10 cellular contexts compared by ENCODE assay signal in the genomic region with DNA sequence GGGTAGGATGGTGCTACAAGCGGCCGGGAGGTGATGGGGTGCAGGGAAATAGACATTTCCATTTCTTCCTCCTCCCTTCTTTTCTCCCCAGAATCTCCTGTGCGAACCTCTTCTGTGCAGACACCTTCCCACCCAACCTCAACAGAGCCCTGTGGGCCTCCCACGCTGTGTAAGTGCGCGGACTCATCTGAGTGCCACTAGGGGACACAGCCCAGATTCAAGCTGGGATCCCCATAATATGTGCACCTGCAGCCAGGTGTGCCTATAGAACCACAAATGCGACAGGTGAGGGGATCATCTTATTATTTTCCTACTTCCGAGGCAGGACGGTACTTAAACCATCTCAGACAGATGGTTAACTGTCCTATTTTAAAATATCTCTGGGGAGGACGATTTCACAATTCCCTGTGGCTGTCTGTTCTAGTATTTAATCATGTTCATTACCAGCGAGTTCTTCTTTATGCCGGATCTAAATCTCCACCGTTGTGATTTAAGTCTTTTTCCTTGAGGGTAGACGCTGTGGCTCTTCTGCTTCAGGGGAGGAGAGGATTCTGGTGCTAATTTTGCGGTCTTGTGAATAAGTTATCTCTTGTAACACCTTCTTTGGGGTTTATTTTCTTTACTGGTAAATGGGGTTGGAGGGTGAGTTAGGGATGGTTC. TPM values are rescaled to one million over a fixed set of nuclear protein-coding genes. Genes with fewer than 3 reads are reported as not detected.
A peak's percentile ranks its signal among the peaks of the same experiment; 100 is the strongest.
DNase-seq lines count a peak whose midpoint lies in the region; ATAC-seq, FAIRE-seq and TF ChIP-seq lines count a peak whose summit lies in the region.
"Had no signal": no experiment of that assay in that cellular context is flagged by ENCODE, and none has a peak within 500 bp of the region (broad histone marks: within the 10 kb centered on the region; RNA-seq: fewer than 3 reads in every experiment).

No MANE protein-coding gene starts in this region.

- peak overlapping the region; percentile 63 for H3K4me3 Mint-ChIP-seq in activated CD4-positive, alpha-beta T cell treated with anti-CD3 and anti-CD28 coated beads, Interleukin-2, amount 10 ng/mL, durations not matched to agents 24 days and 14 days
- peak overlapping the region; percentile 44 for H3K4me3 Mint-ChIP-seq in activated CD8-positive, alpha-beta T cell treated with anti-CD3 and anti-CD28 coated beads, Interleukin-2, amount 10 ng/mL, durations not matched to agents 7 days and 5 days

- intact Hi-C loops in activated CD4-positive, alpha-beta T cell treated with anti-CD3 and anti-CD28 coated beads, Interleukin-2, amount 10 ng/mL, durations not matched to agents 24 days and 14 days (cut with micrococcal nuclease), result loop anchor here (5.0 kb wide), 2 partner anchors 238 to 547 kb away; no protein-coding TSS in a partner anchor

- H3K9me3 ChIP-seq in keratinocyte (ENCODE audit: control insufficient read depth, low read depth, low read length) (no peaks in the 10 kb centered on the region), suprapubic skin (no peaks in the 10 kb centered on the region)

- TF ChIP-seq POLR2A in suprapubic skin (IDR thresholded peaks at IDR 0.05), result no peak

- TF ChIP-seq CTCF in keratinocyte (optimal IDR thresholded peaks at IDR 0.05 in 1 of 3, IDR thresholded peaks at IDR 0.05 in 1 of 3, conservative IDR thresholded peaks at IDR 0.05 in 1 of 3; ENCODE audit: extremely low read depth in 1 of 3, insufficient read depth in 2 of 3, low read length in 3 of 3) (no peak), suprapubic skin (IDR thresholded peaks at IDR 0.05) (no peak)

- H3K4me3 ChIP-seq in keratinocyte (ENCODE audit: control insufficient read depth in 2 of 3, extremely low read depth in 1 of 3, insufficient read depth in 2 of 3, low read depth in 1 of 3, low read length in 3 of 3), result peak overlapping the region in 1 of 3 experiments; percentile 41
- H3K4me3 ChIP-seq in suprapubic skin, result peak overlapping the region; percentile 33

- FAIRE-seq in keratinocyte (lab: Jason Lieb, UNC), result no peak
- FAIRE-seq: colon, D721Med had no signal

- ATAC-seq in activated CD8-positive, alpha-beta T cell treated with anti-CD3 and anti-CD28 coated beads, Interleukin-2, amount 10 ng/mL, durations not matched to agents 7 days and 5 days, result no peak
- ATAC-seq in HG03095 (IDR thresholded peaks at IDR 0.05; ENCODE audit: unreplicated experiment) (no peak), GM21447 (IDR thresholded peaks at IDR 0.05; ENCODE audit: unreplicated experiment) (no peak)

- no peaks in the 10 kb centered on the region for H4K20me1 ChIP-seq in keratinocyte (ENCODE audit: control insufficient read depth, extremely low read depth, insufficient read depth, low read length)

- WGBS in suprapubic skin, result 40% methylated on average over 15 of the region's 15 CpGs

- CTCF ChIA-PET in activated CD8-positive, alpha-beta T cell treated with anti-CD3 and anti-CD28 coated beads, Interleukin-2, amount 10 ng/mL, durations not matched to agents 7 days and 5 days (lab: Charles Lee), result interaction anchor here (0.9 to 1.7 kb wide), 8 partner anchors 10 to 244 kb away, joined by 3 to 10 read pairs (median 4); no protein-coding TSS in a partner anchor

- H3K27ac ChIP-seq in keratinocyte (ENCODE audit: control insufficient read depth, insufficient read depth, low read length) (no peak overlapping the region), suprapubic skin (no peak overlapping the region)

- H3K4me1 ChIP-seq in keratinocyte (ENCODE audit: control insufficient read depth, extremely low read depth, insufficient read depth, low read length) (peaks cover 9% of the 10 kb centered on the region), suprapubic skin (peaks cover 12% of the 10 kb centered on the region)

- H3K36me3 ChIP-seq in keratinocyte (ENCODE audit: control insufficient read depth in 2 of 2, extremely low read depth in 1 of 2, insufficient read depth in 2 of 2, low read length in 2 of 2) (no peaks in the 10 kb centered on the region), suprapubic skin (no peaks in the 10 kb centered on the region)

- H3K9me3 Mint-ChIP-seq in activated CD4-positive, alpha-beta T cell treated with anti-CD3 and anti-CD28 coated beads, Interleukin-2, amount 10 ng/mL, durations not matched to agents 24 days and 14 days, result no peaks in the 10 kb centered on the region
- H3K9me3 Mint-ChIP-seq in activated CD8-positive, alpha-beta T cell treated with anti-CD3 and anti-CD28 coated beads, Interleukin-2, amount 10 ng/mL, durations not matched to agents 7 days and 5 days (ENCODE audit: insufficient read depth), result no peaks in the 10 kb centered on the region

- no peaks in the 10 kb centered on the region for H3K79me2 ChIP-seq in keratinocyte (ENCODE audit: control insufficient read depth, insufficient read depth, low read length)

- H3K27me3 ChIP-seq in keratinocyte (ENCODE audit: control insufficient read depth, extremely low read depth, insufficient read depth, low read length) (peaks cover 19% of the 10 kb centered on the region), suprapubic skin (peaks cover 12% of the 10 kb centered on the region)

- H2AFZ ChIP-seq in keratinocyte (ENCODE audit: control insufficient read depth, low read length), result peak overlapping the region; percentile 72

- no peak overlapping the region for H3K27ac Mint-ChIP-seq in activated CD4-positive, alpha-beta T cell treated with anti-CD3 and anti-CD28 coated beads, Interleukin-2, amount 10 ng/mL, durations not matched to agents 24 days and 14 days
- H3K27ac Mint-ChIP-seq in activated CD8-positive, alpha-beta T cell treated with anti-CD3 and anti-CD28 coated beads, Interleukin-2, amount 10 ng/mL, durations not matched to agents 7 days and 5 days, result no peak overlapping the region

- peak; percentile 61 for DNase-seq in activated CD4-positive, alpha-beta T cell treated with anti-CD3 and anti-CD28 coated beads, Interleukin-2, amount 10 ng/mL, durations not matched to agents 24 days and 14 days
- DNase-seq in activated CD4-positive, alpha-beta T cell treated with anti-CD3 and anti-CD28 coated beads, Interleukin-2, amount 50 U/mL, for 4 hours, result no peak
- DNase-seq in activated CD8-positive, alpha-beta T cell treated with anti-CD3 and anti-CD28 coated beads, Interleukin-2, amount 10 ng/mL, durations not matched to agents 7 days and 5 days, result no peak
- DNase-seq in keratinocyte (ENCODE audit: low read depth, low spot score) (no peak), suprapubic skin (ENCODE audit: low spot score in 2 of 2) (no peak), CD1c-positive myeloid dendritic cell (ENCODE audit: extremely low spot score) (no peak)

- H3K9me1 ChIP-seq in keratinocyte (ENCODE audit: control insufficient read depth, extremely low read depth, insufficient read depth, low read length), result no peaks in the 10 kb centered on the region

- POLR2A ChIA-PET in activated CD8-positive, alpha-beta T cell treated with anti-CD3 and anti-CD28 coated beads, Interleukin-2, amount 10 ng/mL, durations not matched to agents 7 days and 5 days (lab: Charles Lee), result no interaction called here

- H3K36me3 Mint-ChIP-seq in activated CD4-positive, alpha-beta T cell treated with anti-CD3 and anti-CD28 coated beads, Interleukin-2, amount 10 ng/mL, durations not matched to agents 24 days and 14 days (ENCODE audit: low read depth), result no peaks in the 10 kb centered on the region
- H3K36me3 Mint-ChIP-seq in activated CD8-positive, alpha-beta T cell treated with anti-CD3 and anti-CD28 coated beads, Interleukin-2, amount 10 ng/mL, durations not matched to agents 7 days and 5 days (ENCODE audit: low read depth), result no peaks in the 10 kb centered on the region

- peaks cover 10% of the 10 kb centered on the region for H3K4me1 Mint-ChIP-seq in activated CD4-positive, alpha-beta T cell treated with anti-CD3 and anti-CD28 coated beads, Interleukin-2, amount 10 ng/mL, durations not matched to agents 24 days and 14 days
- H3K4me1 Mint-ChIP-seq in activated CD8-positive, alpha-beta T cell treated with anti-CD3 and anti-CD28 coated beads, Interleukin-2, amount 10 ng/mL, durations not matched to agents 7 days and 5 days (ENCODE audit: low read depth), result peaks cover 11% of the 10 kb centered on the region

- no peak for TF ChIP-seq EP300 in suprapubic skin (IDR thresholded peaks at IDR 0.05)

- H3K4me2 ChIP-seq in keratinocyte (ENCODE audit: control insufficient read depth, extremely low read depth, insufficient read depth, low read depth, low read length), result peak overlapping the region; percentile 84

- H3K27me3 Mint-ChIP-seq in activated CD4-positive, alpha-beta T cell treated with anti-CD3 and anti-CD28 coated beads, Interleukin-2, amount 10 ng/mL, durations not matched to agents 24 days and 14 days, result peaks cover 70% of the 10 kb centered on the region
- H3K27me3 Mint-ChIP-seq in activated CD8-positive, alpha-beta T cell treated with anti-CD3 and anti-CD28 coated beads, Interleukin-2, amount 10 ng/mL, durations not matched to agents 7 days and 5 days (ENCODE audit: low read depth), result peaks cover 52% of the 10 kb centered on the region

- H3K9ac ChIP-seq in keratinocyte (ENCODE audit: control insufficient read depth, extremely low read depth, insufficient read depth, low read length), result no peak overlapping the region

- dilution Hi-C loops in keratinocyte (cut with MboI; ENCODE audit: extremely low pct_ligation_motif_present, low sequenced_read_pairs), result loop anchor here (25.0 kb wide), 1 partner anchor 252 kb away; no protein-coding TSS in a partner anchor

RNA-seq across cellular contexts. Expression of gene CACNA1C, which starts 17.2 kb away (rescaled TPM):
- total RNA-seq in activated CD4-positive, alpha-beta T cell treated with anti-CD3 and anti-CD28 coated beads, Interleukin-2, amount 10 ng/mL, durations not matched to agents 24 days and 14 days, result 0.07 TPM in 2 replicates
- total RNA-seq in activated CD8-positive, alpha-beta T cell treated with anti-CD3 and anti-CD28 coated beads, Interleukin-2, amount 10 ng/mL, durations not matched to agents 7 days and 5 days, result under 1 TPM; 0.08 TPM
- polyA plus RNA-seq in keratinocyte, result not detected in 3 replicates
- polyA plus RNA-seq in keratinocyte (2011; ENCODE audit: low read depth), result not detected
- polyA plus RNA-seq in keratinocyte (2011; cell fraction: cytosol; rRNA removed), result not detected in 2 replicates
- polyA plus RNA-seq in keratinocyte (2011; cell fraction: nucleus; rRNA removed), result 0.03 TPM in 1 of 2 replicates, not detected in the other
- polyA plus RNA-seq in keratinocyte (2012; ENCODE audit: low replicate concordance), result not detected in 2 replicates
- 0.03 TPM in 1 of 3 replicates, not detected in the others for polyA minus RNA-seq in keratinocyte
- polyA minus RNA-seq in keratinocyte (2011; cell fraction: cytosol; rRNA and poly(A)+ RNA removed), result not detected
- polyA minus RNA-seq in keratinocyte (2011; cell fraction: nucleus; rRNA and poly(A)+ RNA removed), result not detected in 2 replicates
- 1 to 10 TPM; 1.4 to 3.7 (median 2.2) TPM for total RNA-seq in suprapubic skin

RNA-seq across cellular contexts. Expression of gene DCP1B, which starts 31.3 kb away (rescaled TPM):
- total RNA-seq in activated CD4-positive, alpha-beta T cell treated with anti-CD3 and anti-CD28 coated beads, Interleukin-2, amount 10 ng/mL, durations not matched to agents 24 days and 14 days, result 9.9 and 10.4 TPM in 2 replicates
- 10 to 100 TPM; 12.8 to 13.3 TPM for total RNA-seq in activated CD8-positive, alpha-beta T cell treated with anti-CD3 and anti-CD28 coated beads, Interleukin-2, amount 10 ng/mL, durations not matched to agents 7 days and 5 days
- polyA plus RNA-seq in keratinocyte, result 9.7 to 12.2 TPM (median 10.6 TPM) in 3 replicates
- 9.3 TPM for polyA plus RNA-seq in keratinocyte (2011; ENCODE audit: low read depth)
- 8.4 and 11.0 TPM in 2 replicates for polyA plus RNA-seq in keratinocyte (2011; cell fraction: cytosol; rRNA removed)
- 10.5 and 11.7 TPM in 2 replicates for polyA plus RNA-seq in keratinocyte (2011; cell fraction: nucleus; rRNA removed)
- polyA plus RNA-seq in keratinocyte (2012; ENCODE audit: low replicate concordance), result 4.6 and 4.8 TPM in 2 replicates
- 6.2 to 10.0 TPM (median 8.0 TPM) in 3 replicates for polyA minus RNA-seq in keratinocyte
- 6.5 TPM for polyA minus RNA-seq in keratinocyte (2011; cell fraction: cytosol; rRNA and poly(A)+ RNA removed)
- polyA minus RNA-seq in keratinocyte (2011; cell fraction: nucleus; rRNA and poly(A)+ RNA removed), result 3.8 and 6.9 TPM in 2 replicates
- total RNA-seq in suprapubic skin, result 10 to 100 TPM; 11.5 to 19.5 (median 13.3) TPM
